Comparison of ENCODE assay signal across 1 cellular context in genomic region chr15:98717942-98718341, GRCh38.
TF ChIP-seq lines count a peak whose summit lies in the region.

No MANE protein-coding gene starts in this region.

TF ChIP-seq in WTC11, 78 proteins besides CTCF, POLR2A, EP300 and RAD21 (continued from another document):
- TF ChIP-seq ZNF425 (CRISPR knock-in tag; conservative IDR thresholded peaks at IDR 0.05) (no peak), CBFB (CRISPR knock-in tag; IDR thresholded peaks at IDR 0.05; ENCODE audit: low read depth) (no peak), ZMAT4 (CRISPR knock-in tag; IDR thresholded peaks at IDR 0.05) (no peak), AR (CRISPR knock-in tag; IDR thresholded peaks at IDR 0.05) (no peak), ZNF232 (CRISPR knock-in tag; IDR thresholded peaks at IDR 0.05) (no peak), OVOL2 (CRISPR knock-in tag; IDR thresholded peaks at IDR 0.05; ENCODE audit: borderline replicate concordance) (no peak), SMAD4 (CRISPR knock-in tag; IDR thresholded peaks at IDR 0.05) (no peak), FOXP1 (CRISPR knock-in tag; IDR thresholded peaks at IDR 0.05; ENCODE audit: borderline replicate concordance) (no peak)
